In the genomic region with DNA sequence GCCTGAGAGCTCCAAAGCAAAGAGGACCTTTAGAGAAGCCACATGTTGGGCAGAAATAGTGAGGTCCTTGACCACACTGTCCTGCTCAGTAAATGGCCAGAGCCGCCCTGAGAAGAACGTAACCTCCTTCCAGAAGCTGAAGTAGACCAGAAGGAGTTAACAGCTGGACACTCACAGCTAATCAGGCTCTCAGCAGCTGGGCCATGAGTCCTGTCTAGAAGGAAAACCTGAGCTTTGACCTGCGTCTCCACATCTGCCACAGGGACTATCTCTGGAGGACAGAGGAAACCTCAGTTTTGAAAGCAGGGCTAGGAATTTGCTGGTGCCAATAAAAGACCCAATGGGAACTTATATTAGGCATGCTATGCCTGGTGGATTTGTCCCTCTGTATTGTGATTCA, we compare ENCODE assay signal across 23 cellular contexts.
"Had no signal": no experiment of that assay in that cellular context is flagged by ENCODE, and none has a peak within 500 bp of the region (broad histone marks: within the 10 kb centered on the region; RNA-seq: fewer than 3 reads in every experiment).

No MANE protein-coding gene starts in this region.

- H3K4me1 Mint-ChIP-seq: mesothelial cell of epicardium had no signal

- H3K9me3 Mint-ChIP-seq: dendritic cell treated with granulocyte-macrophage colony-stimulating factor and Interleukin-4, amounts not matched to agents 40 ng/mL and 50 ng/mL, for 4 days; effector memory CD8-positive, alpha-beta T cell; naive B cell had no signal

- DNase-seq: colonic mucosa; cortex of kidney; effector CD8-positive, alpha-beta T cell; effector memory CD8-positive, alpha-beta T cell; endodermal cell; erythroblast; esophagus squamous epithelium; foreskin fibroblast; foreskin melanocyte; gastrocnemius medialis; glutamatergic neuron; heart right ventricle; hippocampal formation; left cardiac atrium; left lung; left ventricle myocardium superior; lower lobe of right lung; mesenchymal stem cell; mucosa of descending colon; naive B cell had no signal

- ATAC-seq: effector memory CD8-positive, alpha-beta T cell; esophagus mucosa; gastrocnemius medialis; heart right ventricle; left cardiac atrium; left lung; left ventricle myocardium superior; lower lobe of right lung; mucosa of descending colon had no signal

- H3K27ac Mint-ChIP-seq: dendritic cell treated with granulocyte-macrophage colony-stimulating factor and Interleukin-4, amounts not matched to agents 40 ng/mL and 50 ng/mL, for 4 days; effector memory CD8-positive, alpha-beta T cell; endodermal cell; mesothelial cell of epicardium had no signal

- H3K27me3 Mint-ChIP-seq: effector memory CD8-positive, alpha-beta T cell; naive B cell had no signal

- H3K4me3 Mint-ChIP-seq: dendritic cell treated with granulocyte-macrophage colony-stimulating factor and Interleukin-4, amounts not matched to agents 40 ng/mL and 50 ng/mL, for 4 days; effector memory CD8-positive, alpha-beta T cell; endodermal cell; mesothelial cell of epicardium; naive B cell had no signal
